Comparison of ENCODE assay signal across 5 cellular contexts in the genomic region with DNA sequence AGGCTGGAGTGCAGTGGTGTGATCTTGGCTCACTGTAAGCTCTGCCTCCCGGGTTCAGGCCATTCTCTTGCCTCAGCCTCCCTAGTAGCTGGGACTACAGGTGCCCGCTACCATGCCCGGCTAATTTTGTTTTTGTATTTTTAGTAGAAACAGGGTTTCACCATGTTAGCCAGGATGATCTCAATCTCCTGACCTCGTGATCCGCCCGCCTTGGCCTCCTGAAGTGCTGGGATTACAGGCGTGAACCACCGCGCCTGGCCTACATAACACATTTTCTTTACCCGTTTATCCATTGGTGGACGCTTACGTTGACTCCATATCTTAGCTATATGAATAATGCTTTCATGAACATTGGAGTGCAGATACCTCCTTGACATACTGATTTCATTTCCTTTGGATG. TPM values are rescaled to one million over a fixed set of nuclear protein-coding genes. Genes with fewer than 3 reads are reported as not detected.
DNase-seq lines count a peak whose midpoint lies in the region; ATAC-seq and TF ChIP-seq lines count a peak whose summit lies in the region.
"Not testable (repeated sequence)": the region's sequence is repeated elsewhere in the genome, so short reads cannot be mapped to it uniquely, and the experiment has no call there.

No MANE protein-coding gene starts in this region.

- peaks cover 63% of the 10 kb centered on the region for H3K4me1 Mint-ChIP-seq in CD4-positive, alpha-beta T cell (ENCODE audit: low read depth)
- H3K4me1 Mint-ChIP-seq in memory B cell = peaks cover 35% of the 10 kb centered on the region

- not testable (repeated sequence) for H3K4me3 Mint-ChIP-seq in CD4-positive, alpha-beta T cell
- H3K4me3 Mint-ChIP-seq in memory B cell = peak overlapping the region; percentile 24

- H3K27ac Mint-ChIP-seq in CD4-positive, alpha-beta T cell = peak overlapping the region; percentile 10
- not testable (repeated sequence) for H3K27ac Mint-ChIP-seq in memory B cell

- H3K36me3 ChIP-seq in Karpas-422 (ENCODE audit: insufficient read depth, low read length); trophoblast cell (ENCODE audit: control insufficient read depth in 1 of 2, insufficient read depth in 2 of 2, low read length in 2 of 2): not testable (repeated sequence)

- CTCF ChIA-PET in CD4-positive, alpha-beta T cell (lab: Charles Lee) = not testable (repeated sequence)

- not testable (repeated sequence) for H2AFZ ChIP-seq in Karpas-422 (ENCODE audit: low read length); trophoblast cell (ENCODE audit: insufficient read depth, low read length, poor library complexity)

- DNase-seq in CD4-positive, alpha-beta T cell; Karpas-422; memory B cell (ENCODE audit: low spot score in 2 of 2); trophoblast cell: not testable (repeated sequence)

- H3K23ac ChIP-seq in trophoblast cell (ENCODE audit: low read length) = not testable (repeated sequence)

- no CpG with 5 or more reads among the region's 12 CpGs for WGBS in trophoblast cell (ENCODE audit: extremely low coverage, insufficient coverage, insufficient read length)

- H3K79me2 ChIP-seq in Karpas-422 (ENCODE audit: low read length) (peaks cover 81% of the 10 kb centered on the region), trophoblast cell (ENCODE audit: control insufficient read depth, insufficient read depth, low read length, poor library complexity) (peaks cover 15% of the 10 kb centered on the region)

- H2BK12ac ChIP-seq in trophoblast cell (ENCODE audit: low read length) = not testable (repeated sequence)

- not testable (repeated sequence) for H4K91ac ChIP-seq in trophoblast cell (ENCODE audit: low read depth, low read length)

- not testable (repeated sequence) for ATAC-seq in CD4-positive, alpha-beta T cell (ENCODE audit: poor library complexity); memory B cell (ENCODE audit: low read depth)

- not testable (repeated sequence) for H3K27me3 ChIP-seq in CD4-positive, alpha-beta T cell (ENCODE audit: control insufficient read depth, insufficient read depth, low read length); Karpas-422 (ENCODE audit: low read length); trophoblast cell (ENCODE audit: insufficient read depth, low read length)

- POLR2A ChIA-PET in CD4-positive, alpha-beta T cell (lab: Charles Lee) = not testable (repeated sequence)

- peaks cover 31% of the 10 kb centered on the region for H3K79me1 ChIP-seq in trophoblast cell (ENCODE audit: low read length)

- H3K9me3 ChIP-seq in CD4-positive, alpha-beta T cell (ENCODE audit: control insufficient read depth, low read length); Karpas-422 (ENCODE audit: low read length); trophoblast cell (ENCODE audit: insufficient read depth, low read depth, low read length): not testable (repeated sequence)

- not testable (repeated sequence) for H3K9me2 ChIP-seq in Karpas-422 (replicated peaks; ENCODE audit: insufficient read depth, low read length)

- not testable (repeated sequence) for H2BK5ac ChIP-seq in trophoblast cell (ENCODE audit: low read depth, low read length, poor library complexity)

- not testable (repeated sequence) for H3K9me3 Mint-ChIP-seq in CD4-positive, alpha-beta T cell; memory B cell

- not testable (repeated sequence) for H4K20me1 ChIP-seq in Karpas-422 (ENCODE audit: insufficient read depth, low read depth, low read length)

- intact Hi-C loops in CD4-positive, alpha-beta T cell (cut with DNase I, micrococcal nuclease) = not testable (repeated sequence)

- H3K4me3 ChIP-seq in Karpas-422 (ENCODE audit: low read length); trophoblast cell (ENCODE audit: low read depth, low read length): not testable (repeated sequence)

- H4K8ac ChIP-seq in trophoblast cell (ENCODE audit: low read depth, low read length) = not testable (repeated sequence)

- H3K18ac ChIP-seq in trophoblast cell (ENCODE audit: low read length) = not testable (repeated sequence)

- H2BK120ac ChIP-seq in trophoblast cell (ENCODE audit: insufficient read depth, low read length, poor library complexity) = not testable (repeated sequence)

- H3K9ac ChIP-seq in Karpas-422 (ENCODE audit: low read length); trophoblast cell (ENCODE audit: low read length): not testable (repeated sequence)

- peaks cover 45% of the 10 kb centered on the region for H3K4me1 ChIP-seq in Karpas-422 (ENCODE audit: low read length)
- peaks cover 7 to 12% of the 10 kb centered on the region in 2 experiments for H3K4me1 ChIP-seq in trophoblast cell (ENCODE audit: control insufficient read depth in 1 of 2, insufficient read depth in 2 of 2, low read length in 2 of 2)

- peaks cover 12% of the 10 kb centered on the region for H3K36me3 Mint-ChIP-seq in CD4-positive, alpha-beta T cell (ENCODE audit: low read depth)
- H3K36me3 Mint-ChIP-seq in memory B cell = peaks cover 20% of the 10 kb centered on the region

- H3K27me3 Mint-ChIP-seq in CD4-positive, alpha-beta T cell; memory B cell: not testable (repeated sequence)

- H4K12ac ChIP-seq in trophoblast cell (ENCODE audit: low read depth, low read length) = not testable (repeated sequence)

- peak overlapping the region; percentile 83 for H3K4ac ChIP-seq in trophoblast cell (ENCODE audit: low read depth, low read length)

- not testable (repeated sequence) for H2AK5ac ChIP-seq in trophoblast cell (ENCODE audit: low read length)

- not testable (repeated sequence) for H3K14ac ChIP-seq in trophoblast cell (ENCODE audit: low read length)

- TF ChIP-seq CTCF in CD4-positive, alpha-beta T cell (IDR thresholded peaks at IDR 0.05); VCaP (conservative IDR thresholded peaks at IDR 0.05): not testable (repeated sequence)

- peak overlapping the region; percentile 53 for H3K4me2 ChIP-seq in Karpas-422 (ENCODE audit: low read depth, low read length, poor library complexity, severe bottlenecking)
- not testable (repeated sequence) for H3K4me2 ChIP-seq in trophoblast cell (ENCODE audit: low read length)

- H3K27ac ChIP-seq in CD4-positive, alpha-beta T cell (ENCODE audit: low read depth, low read length); Karpas-422 (ENCODE audit: low read length); trophoblast cell (ENCODE audit: low read depth, low read length): not testable (repeated sequence)
- H3K27ac ChIP-seq in VCaP = peak overlapping the region; percentile 96; the same call in 1 of the 2 replicates

RNA-seq across cellular contexts. Expression of a gene that starts 14.4 kb away (rescaled TPM):
- 10 to 100 TPM; 31.3 to 39.1 TPM for total RNA-seq in CD4-positive, alpha-beta T cell
- total RNA-seq in Karpas-422 (2014; rRNA removed; shearing (Covaris generic); ENCODE audit: low replicate concordance) = 31.7 and 33.0 TPM in 2 replicates
- 87.3 and 91.6 TPM in 2 replicates for polyA plus RNA-seq in trophoblast cell (2013)
